ENCODE assay signal across 8 cellular contexts in genomic region chr20:21301940-21302644, GRCh38. TPM values are rescaled to one million over a fixed set of nuclear protein-coding genes. Genes with fewer than 3 reads are reported as not detected.
DNase-seq lines count a peak whose midpoint lies in the region; ATAC-seq and TF ChIP-seq lines count a peak whose summit lies in the region.

No MANE protein-coding gene starts in this region.

- H3K27me3 ChIP-seq in H7 (ENCODE audit: control insufficient read depth, insufficient read depth, low read length): no peaks in the 10 kb centered on the region; the same call in 1 of the 2 replicates
- H3K27me3 ChIP-seq in skeletal muscle satellite cell (ENCODE audit: control insufficient read depth, insufficient read depth, low read length): peaks cover 9% of the 10 kb centered on the region

- DNase-seq in H7: no peak
- DNase-seq in T-helper 17 cell: no peak
- DNase-seq in fibroblast of the aortic adventitia (ENCODE audit: low read depth): peak; percentile 19
- DNase-seq in medulla oblongata (ENCODE audit: extremely low spot score): no peak
- no peak for DNase-seq in GM19240 (ENCODE audit: insufficient read length, low spot score)

- peak overlapping the region; percentile 98 for H3K9ac ChIP-seq in skeletal muscle satellite cell (ENCODE audit: low read depth, low read length)

- peaks cover 16% of the 10 kb centered on the region for H3K4me1 ChIP-seq in skeletal muscle satellite cell (ENCODE audit: control insufficient read depth, insufficient read depth, low read length)

- H3K4me3 ChIP-seq in H7 (ENCODE audit: insufficient read depth, low read depth, low read length) (peak overlapping the region; percentile 96), fibroblast of the aortic adventitia (ENCODE audit: low read depth, low read length) (peak overlapping the region; percentile 83), skeletal muscle satellite cell (ENCODE audit: low read length) (peak overlapping the region; percentile 89)

- TF ChIP-seq CTCF in fibroblast of the aortic adventitia (IDR thresholded peaks at IDR 0.05; ENCODE audit: insufficient read depth, low read length): no peak

- H3K4me3 Mint-ChIP-seq in T-helper 17 cell: peak overlapping the region; percentile 97

- H3K4me2 ChIP-seq in skeletal muscle satellite cell (ENCODE audit: low read length): peak overlapping the region; percentile 98

- H3K27me3 Mint-ChIP-seq in T-helper 17 cell: peaks cover 25% of the 10 kb centered on the region

- peaks cover 29% of the 10 kb centered on the region for H3K4me1 Mint-ChIP-seq in T-helper 17 cell

- peaks cover 8% of the 10 kb centered on the region for H3K36me3 Mint-ChIP-seq in T-helper 17 cell (ENCODE audit: low read depth)

- H3K27ac Mint-ChIP-seq in T-helper 17 cell: peak overlapping the region; percentile 94

- ATAC-seq in T-helper 17 cell (no peak), GM18909 (IDR thresholded peaks at IDR 0.05; ENCODE audit: poor library complexity, unreplicated experiment) (no peak), GM19452 (IDR thresholded peaks at IDR 0.05; ENCODE audit: unreplicated experiment) (no peak)

- H3K36me3 ChIP-seq in H7 (replicated peaks; ENCODE audit: control insufficient read depth, insufficient read depth, low read length) (no peaks in the 10 kb centered on the region), skeletal muscle satellite cell (ENCODE audit: insufficient read depth, low read length) (no peaks in the 10 kb centered on the region)

- H3K9me3 ChIP-seq in T-helper 17 cell (ENCODE audit: control insufficient read depth, low read length, poor library complexity, severe bottlenecking) (no peaks in the 10 kb centered on the region), skeletal muscle satellite cell (replicated peaks; ENCODE audit: low read length) (no peaks in the 10 kb centered on the region)

RNA-seq across cellular contexts. Expression of gene XRN2, which starts 1.0 kb away (rescaled TPM):
- 137 and 143 TPM in 2 replicates for total RNA-seq in H7 (2014; rRNA removed; shearing (Covaris generic))
- total RNA-seq in T-helper 17 cell (10 to 100 TPM; 53.7 to 59.2 TPM), fibroblast of the aortic adventitia (ENCODE audit: low replicate concordance) (97.1 and 97.3 TPM in 2 replicates)
- total RNA-seq in skeletal muscle satellite cell (2012; rRNA removed): 69.5 and 87.7 TPM in 2 replicates
